Comparison of ENCODE assay signal across 9 cellular contexts in the genomic region with DNA sequence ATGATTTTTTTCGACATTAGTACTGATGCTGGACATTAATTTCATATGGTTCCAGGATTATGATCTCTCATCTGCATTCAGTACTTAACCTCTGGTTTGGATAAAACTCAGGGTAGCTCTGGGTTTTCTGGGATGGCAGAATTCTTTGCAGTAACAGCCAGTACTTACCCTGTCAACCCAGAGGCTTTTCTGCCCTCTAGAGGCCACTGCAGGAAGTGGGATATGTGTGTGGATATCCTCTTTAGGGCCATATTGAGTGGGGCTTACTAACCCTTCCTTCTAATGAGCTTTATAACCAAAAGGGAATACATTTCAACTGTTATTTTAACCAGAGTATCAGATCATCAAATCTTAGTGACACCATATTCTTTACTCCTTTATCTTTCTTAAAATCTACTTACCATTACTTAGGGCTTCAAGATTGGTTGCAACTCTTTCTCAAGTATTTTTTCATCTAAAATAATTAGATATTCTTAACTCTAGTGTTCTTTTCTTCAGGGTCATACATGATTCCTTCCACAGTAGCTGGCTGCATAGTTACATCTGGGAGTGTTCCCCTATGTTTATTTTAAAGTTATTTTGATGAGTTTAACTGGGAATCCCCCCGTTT.
DNase-seq lines count a peak whose midpoint lies in the region; ATAC-seq, FAIRE-seq and TF ChIP-seq lines count a peak whose summit lies in the region.
"Had no signal": no experiment of that assay in that cellular context is flagged by ENCODE, and none has a peak within 500 bp of the region (broad histone marks: within the 10 kb centered on the region; RNA-seq: fewer than 3 reads in every experiment).

No MANE protein-coding gene starts in this region.

- no peak for FAIRE-seq in bronchial epithelial cell (lab: Jason Lieb, UNC)
- FAIRE-seq: endometrium had no signal

- H3K4me3 ChIP-seq in bronchial epithelial cell (ENCODE audit: low read depth, low read length) (no peak overlapping the region), prostate gland (no peak overlapping the region)
- no peak overlapping the region for H3K4me3 ChIP-seq in CD8-positive, alpha-beta T cell (ENCODE audit: low read depth, low read length)

- H3K27me3 ChIP-seq in bronchial epithelial cell (ENCODE audit: control insufficient read depth, insufficient read depth, low read length) (no peaks in the 10 kb centered on the region), prostate gland (replicated peaks; ENCODE audit: insufficient read depth) (no peaks in the 10 kb centered on the region)
- H3K27me3 ChIP-seq in CD8-positive, alpha-beta T cell (ENCODE audit: insufficient read depth, low read length) = no peaks in the 10 kb centered on the region

- H3K9me3 ChIP-seq in prostate gland = no peaks in the 10 kb centered on the region
- H3K9me3 ChIP-seq in CD8-positive, alpha-beta T cell (ENCODE audit: low read length) = no peaks in the 10 kb centered on the region

- no peak for TF ChIP-seq POLR2A in prostate gland (IDR thresholded peaks at IDR 0.05)

- no peaks in the 10 kb centered on the region for H3K27me3 Mint-ChIP-seq in CD8-positive, alpha-beta T cell (ENCODE audit: low read depth)

- 52% methylated on average over 2 of the region's 2 CpGs for WGBS in prostate gland

- no peak overlapping the region for H3K27ac ChIP-seq in prostate gland
- H3K27ac ChIP-seq in CD8-positive, alpha-beta T cell (ENCODE audit: low read depth, low read length) = no peak overlapping the region

- H3K36me3 ChIP-seq in bronchial epithelial cell (ENCODE audit: control insufficient read depth, insufficient read depth, low read length) (no peaks in the 10 kb centered on the region), prostate gland (no peaks in the 10 kb centered on the region)
- no peaks in the 10 kb centered on the region for H3K36me3 ChIP-seq in CD8-positive, alpha-beta T cell (ENCODE audit: insufficient read depth, low read length)

- H3K36me3 Mint-ChIP-seq in CD8-positive, alpha-beta T cell = no peaks in the 10 kb centered on the region

- H3K9me3 Mint-ChIP-seq in CD8-positive, alpha-beta T cell = peaks cover 6% of the 10 kb centered on the region

- intact Hi-C loops in prostate gland (cut with DNase I) (no loop called here), left cardiac atrium (cut with DNase I) (no loop called here)
- intact Hi-C loops in CD8-positive, alpha-beta T cell (cut with DNase I, micrococcal nuclease) = no loop called here

- peak; percentile 23 for TF ChIP-seq CTCF in bronchial epithelial cell (IDR thresholded peaks at IDR 0.05; ENCODE audit: insufficient read depth, low read length, severe bottlenecking)
- TF ChIP-seq CTCF in prostate gland (IDR thresholded peaks at IDR 0.05) = peak in 2 of 4 experiments; percentile 57 to 60
- no peak for TF ChIP-seq CTCF in CD8-positive, alpha-beta T cell (IDR thresholded peaks at IDR 0.05)

- H3K4me3 Mint-ChIP-seq in CD8-positive, alpha-beta T cell = no peak overlapping the region

- CTCF ChIA-PET in HEK293T (lab: Yijun Ruan, JAX) = interaction anchor here (0.6 to 1.3 kb wide), 7 partner anchors 18 to 573 kb away, joined by 3 to 6 read pairs (median 5); no protein-coding TSS in a partner anchor
- CTCF ChIA-PET in CD8-positive, alpha-beta T cell (lab: Charles Lee) = no interaction called here

- ATAC-seq in CD8-positive, alpha-beta T cell = no peak
- no peak for ATAC-seq in left cardiac atrium

- DNase-seq in D341Med (ENCODE audit: low spot score) (peak; percentile 60), HEK293T (ENCODE audit: extremely low spot score) (peak; percentile 52), NCI-H446 (lab: John Stamatoyannopoulos, UW) (peak; percentile 42 to 75), bronchial epithelial cell (ENCODE audit: low read depth) (peak; percentile 3), prostate gland (ENCODE audit: low spot score) (peak; percentile 58), dermis blood vessel endothelial cell (no peak), left cardiac atrium (no peak)
- no peak for DNase-seq in CD8-positive, alpha-beta T cell

- H3K4me1 ChIP-seq in prostate gland (replicated peaks) = no peaks in the 10 kb centered on the region
- no peaks in the 10 kb centered on the region for H3K4me1 ChIP-seq in CD8-positive, alpha-beta T cell (ENCODE audit: insufficient read depth, low read length)

- no peak overlapping the region for H3K27ac Mint-ChIP-seq in CD8-positive, alpha-beta T cell

- H3K4me1 Mint-ChIP-seq in CD8-positive, alpha-beta T cell (ENCODE audit: low read depth) = no peaks in the 10 kb centered on the region

- POLR2A ChIA-PET in HEK293T (lab: Yijun Ruan, JAX) = no interaction called here
- POLR2A ChIA-PET in CD8-positive, alpha-beta T cell (lab: Charles Lee) = no interaction called here

TF ChIP-seq in HEK293T, 16 proteins besides CTCF, POLR2A, EP300 and RAD21:
- TF ChIP-seq ELF4 (IDR thresholded peaks at IDR 0.05) (no peak), TARDBP (IDR thresholded peaks at IDR 0.05) (no peak), LEF1 (IDR thresholded peaks at IDR 0.05; ENCODE audit: borderline replicate concordance) (no peak), BHLHE40 (IDR thresholded peaks at IDR 0.05; ENCODE audit: borderline replicate concordance) (no peak), L3MBTL2 (conservative IDR thresholded peaks at IDR 0.05) (no peak), SUZ12 (IDR thresholded peaks at IDR 0.05) (no peak), FOXK2 (IDR thresholded peaks at IDR 0.05) (no peak), CTBP1 (IDR thresholded peaks at IDR 0.05; ENCODE audit: borderline replicate concordance) (no peak), NFRKB (IDR thresholded peaks at IDR 0.05) (no peak), ZNF384 (IDR thresholded peaks at IDR 0.05) (no peak), FOXA1 (IDR thresholded peaks at IDR 0.05) (no peak), HDGF (IDR thresholded peaks at IDR 0.05; ENCODE audit: borderline replicate concordance) (no peak), ARNT (IDR thresholded peaks at IDR 0.05) (no peak), FOXM1 (IDR thresholded peaks at IDR 0.05; ENCODE audit: borderline replicate concordance) (no peak), SP1 (IDR thresholded peaks at IDR 0.05) (no peak)
- TF ChIP-seq, protein P1, sequence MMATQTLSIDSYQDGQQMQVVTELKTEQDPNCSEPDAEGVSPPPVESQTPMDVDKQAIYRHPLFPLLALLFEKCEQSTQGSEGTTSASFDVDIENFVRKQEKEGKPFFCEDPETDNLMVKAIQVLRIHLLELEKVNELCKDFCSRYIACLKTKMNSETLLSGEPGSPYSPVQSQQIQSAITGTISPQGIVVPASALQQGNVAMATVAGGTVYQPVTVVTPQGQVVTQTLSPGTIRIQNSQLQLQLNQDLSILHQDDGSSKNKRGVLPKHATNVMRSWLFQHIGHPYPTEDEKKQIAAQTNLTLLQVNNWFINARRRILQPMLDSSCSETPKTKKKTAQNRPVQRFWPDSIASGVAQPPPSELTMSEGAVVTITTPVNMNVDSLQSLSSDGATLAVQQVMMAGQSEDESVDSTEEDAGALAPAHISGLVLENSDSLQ (IDR thresholded peaks at IDR 0.05) = no peak

Comparison
In these comparisons a context has a peak if more than half of its experiments do, and no peak if none do; other contexts are left out.
1. DNase-seq: peak in D341Med (single experiment), HEK293T (single experiment), NCI-H446 (2 of 2), bronchial epithelial cell (single experiment) and prostate gland (single experiment); none in CD8-positive, alpha-beta T cell (0 of 7), dermis blood vessel endothelial cell (single experiment) and left cardiac atrium (single experiment).